ENCODE assay signal across 8 cellular contexts in genomic region chr6:34792605-34793500, GRCh38. TPM values are rescaled to one million over a fixed set of nuclear protein-coding genes. Genes with fewer than 3 reads are reported as not detected.
DNase-seq lines count a peak whose midpoint lies in the region; ATAC-seq and TF ChIP-seq lines count a peak whose summit lies in the region.

No MANE protein-coding gene starts in this region.

- H3K27ac ChIP-seq in HUES48 (ENCODE audit: low read depth, low read length) (peak overlapping the region; percentile 82), left lung (peak overlapping the region; percentile 90 to 95), suprapubic skin (peak overlapping the region; percentile 95)

- intact Hi-C loops in left lung (cut with DNase I): no loop called here

- H3K4me1 ChIP-seq in HUES48 (ENCODE audit: control insufficient read depth, insufficient read depth, low read length): peaks cover 12% of the 10 kb centered on the region
- H3K4me1 ChIP-seq in left lung: peaks cover 0 to 33% of the 10 kb centered on the region in 2 donors
- peaks cover 16% of the 10 kb centered on the region for H3K4me1 ChIP-seq in suprapubic skin

- DNase-seq in A172 (ENCODE audit: low spot score) (peak; percentile 10), GF-D8 (lab: John Stamatoyannopoulos, UW) (peak; percentile 63), SKM-1 (lab: John Stamatoyannopoulos, UW; ENCODE audit: unreplicated experiment) (peak; percentile 66), dermis blood vessel endothelial cell (peak; percentile 50), left lung (peak in 1 of 2 donors; percentile 43), suprapubic skin (ENCODE audit: low spot score in 2 of 2) (no peak), NCI-H524 treated with DMSO at 0.1 percent for 48 hours (lab: John Stamatoyannopoulos, UW) (no peak)

- H3K4me3 ChIP-seq in HUES48 (ENCODE audit: low read depth, low read length) (peak overlapping the region; percentile 92), left lung (peak overlapping the region; percentile 82 to 97), suprapubic skin (peak overlapping the region; percentile 92)

- H3K9ac ChIP-seq in HUES48 (ENCODE audit: low read depth, low read length): peak overlapping the region; percentile 79

- WGBS in suprapubic skin: 9% methylated on average over 20 of the region's 20 CpGs

- TF ChIP-seq EP300 in suprapubic skin (IDR thresholded peaks at IDR 0.05): no peak

- TF ChIP-seq POLR2A in suprapubic skin (IDR thresholded peaks at IDR 0.05): no peak

- TF ChIP-seq CTCF in left lung (IDR thresholded peaks at IDR 0.05): no peak
- no peak for TF ChIP-seq CTCF in suprapubic skin (IDR thresholded peaks at IDR 0.05)

- H3K9me3 ChIP-seq in HUES48 (ENCODE audit: control insufficient read depth, insufficient read depth, low read length) (no peaks in the 10 kb centered on the region), left lung (no peaks in the 10 kb centered on the region), suprapubic skin (no peaks in the 10 kb centered on the region)

- ATAC-seq in left lung: peak; percentile 47

- H3K36me3 ChIP-seq in HUES48 (ENCODE audit: control insufficient read depth, insufficient read depth, low read length) (no peaks in the 10 kb centered on the region), left lung (no peaks in the 10 kb centered on the region), suprapubic skin (no peaks in the 10 kb centered on the region)

- H3K27me3 ChIP-seq in HUES48 (ENCODE audit: control insufficient read depth, insufficient read depth, low read length): no peaks in the 10 kb centered on the region
- no peaks in the 10 kb centered on the region for H3K27me3 ChIP-seq in left lung
- no peaks in the 10 kb centered on the region for H3K27me3 ChIP-seq in suprapubic skin

RNA-seq across cellular contexts. Expression of gene BLTP3A, which starts 1.0 kb away (rescaled TPM):
- 5.4 and 6.5 TPM in 2 replicates for total RNA-seq in A172 (2014; rRNA removed; shearing (Covaris generic))
- total RNA-seq in dermis blood vessel endothelial cell: 9.7 and 20.2 TPM in 2 replicates
- total RNA-seq in left lung: 10 to 100 TPM; 17.1 to 21.8 TPM
- 10 to 100 TPM in 1 of 4 donors, 1 to 10 TPM in 3; 6.3 to 12.2 (median 9.0) TPM for total RNA-seq in suprapubic skin

RNA-seq across cellular contexts. Expression of gene SNRPC, which starts 35.5 kb away (rescaled TPM):
- 145 and 195 TPM in 2 replicates for total RNA-seq in A172 (2014; rRNA removed; shearing (Covaris generic))
- total RNA-seq in dermis blood vessel endothelial cell (37.8 and 45.0 TPM in 2 replicates), left lung (10 to 100 TPM; 64.1 to 75.0 TPM), suprapubic skin (10 to 100 TPM; 54.8 to 99.0 (median 65.6) TPM)

Comparison
In these comparisons a context has a peak if more than half of its experiments do, and no peak if none do; other contexts are left out.
1. DNase-seq: peak in A172 (single experiment), GF-D8 (single experiment), SKM-1 (single experiment) and dermis blood vessel endothelial cell (single experiment); none in suprapubic skin (0 of 2) and NCI-H524 treated with DMSO at 0.1 percent for 48 hours (single experiment).
2. Peak in every context shown above with its lines, with median percentiles within 50 percentile points of each other: H3K27ac ChIP-seq and H3K4me3 ChIP-seq.